27 cellular contexts compared by ENCODE assay signal in genomic region chr19:40033989-40034560, GRCh38.
"Had no signal": no experiment of that assay in that cellular context is flagged by ENCODE, and none has a peak within 500 bp of the region (broad histone marks: within the 10 kb centered on the region; RNA-seq: fewer than 3 reads in every experiment).

No MANE protein-coding gene starts in this region.

- H3K27me3 Mint-ChIP-seq: activated CD8-positive, alpha-beta memory T cell treated with anti-CD3 and anti-CD28 coated beads, Interleukin-2, amount 10 ng/mL, durations not matched to agents 7 days and 5 days; activated CD8-positive, alpha-beta T cell treated with anti-CD3 and anti-CD28 coated beads for 36 hours; activated naive CD4-positive, alpha-beta T cell treated with anti-CD3 and anti-CD28 coated beads, Interleukin-2, amount 50 U/mL, for 24 hours; central memory CD8-positive, alpha-beta T cell; dendritic cell treated with granulocyte-macrophage colony-stimulating factor and Interleukin-4, amounts not matched to agents 40 ng/mL and 50 ng/mL, for 4 days; natural killer cell treated with Interleukin-12 subunit alpha and Interleukin-12 subunit beta and Interleukin-15 and Interleukin-18, amount 100 ng/mL, for 72 hours; stimulated activated naive CD8-positive, alpha-beta T cell treated with anti-CD3 and anti-CD28 coated beads, Interleukin-15, Interleukin-2, amounts not matched to agents 100 ng/mL and 50 ng/mL, for 24 hours; type B pancreatic cell had no signal

- H3K27ac Mint-ChIP-seq: activated CD8-positive, alpha-beta memory T cell treated with anti-CD3 and anti-CD28 coated beads, Interleukin-2, amount 10 ng/mL, durations not matched to agents 7 days and 5 days; activated CD8-positive, alpha-beta T cell treated with anti-CD3 and anti-CD28 coated beads for 36 hours; activated naive CD4-positive, alpha-beta T cell treated with anti-CD3 and anti-CD28 coated beads, Interleukin-2, amount 50 U/mL, for 24 hours; activated T-helper 2 cell treated with anti-CD3 and anti-CD28 coated beads, Interferon-gamma antibody, Interleukin-2, Interleukin-4, amounts not matched to agents 10 μg/mL and 5 μg/mL and 100 μg/mL, durations not matched to agents 14 hours and 24 hours and 36 hours; dendritic cell treated with granulocyte-macrophage colony-stimulating factor and Interleukin-4, amounts not matched to agents 40 ng/mL and 50 ng/mL, for 4 days; natural killer cell treated with Interleukin-12 subunit alpha and Interleukin-12 subunit beta and Interleukin-15 and Interleukin-18, amount 100 ng/mL, for 72 hours; stimulated activated naive CD8-positive, alpha-beta T cell treated with anti-CD3 and anti-CD28 coated beads, Interleukin-15, Interleukin-2, amounts not matched to agents 100 ng/mL and 50 ng/mL, for 24 hours; T-helper 1 cell treated with Interleukin-12 subunit alpha and Interleukin-12 subunit beta and Interleukin-4 antibody, amounts not matched to agents 30 μg/mL and 1 μg/mL, for 36 hours; type B pancreatic cell had no signal

- H3K9me3 Mint-ChIP-seq: activated naive CD4-positive, alpha-beta T cell treated with anti-CD3 and anti-CD28 coated beads, Interleukin-2, amount 50 U/mL, for 24 hours had no signal

- H3K27ac ChIP-seq: esophagus squamous epithelium, left lung, uterus had no signal

- DNase-seq: activated CD4-positive, alpha-beta T cell treated with anti-CD3 and anti-CD28 coated beads for 1 hour; activated CD4-positive, alpha-beta T cell treated with anti-CD3 and anti-CD28 coated beads, Interleukin-2, amount 50 U/mL, for 1 hour; activated CD8-positive, alpha-beta memory T cell treated with anti-CD3 and anti-CD28 coated beads, Interleukin-2, amount 10 ng/mL, durations not matched to agents 7 days and 5 days; activated CD8-positive, alpha-beta T cell treated with anti-CD3 and anti-CD28 coated beads for 36 hours; activated T-cell treated with anti-CD3 and anti-CD28 coated beads, Interleukin-2, amount 50 U/mL, for 48 hours; anterior cingulate cortex; esophagus squamous epithelium; glutamatergic neuron; left lung; mesendoderm; posterior cingulate gyrus; right cardiac atrium; stimulated activated CD4-positive, alpha-beta T cell treated with anti-CD3 and anti-CD28 coated beads, Interleukin-2, amount 100 ng/mL, for 48 hours; substantia nigra; T-helper 9 cell; uterus had no signal

- FAIRE-seq: frontal cortex, islet of Langerhans had no signal

- H3K36me3 ChIP-seq: esophagus squamous epithelium, uterus had no signal

- H3K4me3 Mint-ChIP-seq: activated CD8-positive, alpha-beta memory T cell treated with anti-CD3 and anti-CD28 coated beads, Interleukin-2, amount 10 ng/mL, durations not matched to agents 7 days and 5 days; activated CD8-positive, alpha-beta T cell treated with anti-CD3 and anti-CD28 coated beads for 36 hours; activated naive CD4-positive, alpha-beta T cell treated with anti-CD3 and anti-CD28 coated beads, Interleukin-2, amount 50 U/mL, for 24 hours; central memory CD8-positive, alpha-beta T cell; dendritic cell treated with granulocyte-macrophage colony-stimulating factor and Interleukin-4, amounts not matched to agents 40 ng/mL and 50 ng/mL, for 4 days; natural killer cell treated with Interleukin-12 subunit alpha and Interleukin-12 subunit beta and Interleukin-15 and Interleukin-18, amount 100 ng/mL, for 72 hours; stimulated activated naive CD8-positive, alpha-beta T cell treated with anti-CD3 and anti-CD28 coated beads, Interleukin-15, Interleukin-2, amounts not matched to agents 100 ng/mL and 50 ng/mL, for 24 hours; T-helper 1 cell treated with Interleukin-12 subunit alpha and Interleukin-12 subunit beta and Interleukin-4 antibody, amounts not matched to agents 30 μg/mL and 1 μg/mL, for 36 hours; type B pancreatic cell had no signal

- H3K4me1 Mint-ChIP-seq: activated CD8-positive, alpha-beta memory T cell treated with anti-CD3 and anti-CD28 coated beads, Interleukin-2, amount 10 ng/mL, durations not matched to agents 7 days and 5 days; activated naive CD4-positive, alpha-beta T cell treated with anti-CD3 and anti-CD28 coated beads, Interleukin-2, amount 50 U/mL, for 24 hours; central memory CD8-positive, alpha-beta T cell had no signal

- H3K27me3 ChIP-seq: esophagus squamous epithelium, left lung, uterus had no signal

- H3K4me3 ChIP-seq: esophagus squamous epithelium, left lung, lung, uterus had no signal

- ATAC-seq: activated CD8-positive, alpha-beta memory T cell treated with anti-CD3 and anti-CD28 coated beads, Interleukin-2, amount 10 ng/mL, durations not matched to agents 7 days and 5 days; activated CD8-positive, alpha-beta T cell treated with anti-CD3 and anti-CD28 coated beads for 36 hours; left lung; natural killer cell treated with Interleukin-12 subunit alpha and Interleukin-12 subunit beta and Interleukin-15 and Interleukin-18, amount 100 ng/mL, for 72 hours; right cardiac atrium had no signal

- H3K4me1 ChIP-seq: esophagus squamous epithelium, left lung, uterus had no signal
